ENCODE assay signal across 13 cellular contexts in the genomic region with DNA sequence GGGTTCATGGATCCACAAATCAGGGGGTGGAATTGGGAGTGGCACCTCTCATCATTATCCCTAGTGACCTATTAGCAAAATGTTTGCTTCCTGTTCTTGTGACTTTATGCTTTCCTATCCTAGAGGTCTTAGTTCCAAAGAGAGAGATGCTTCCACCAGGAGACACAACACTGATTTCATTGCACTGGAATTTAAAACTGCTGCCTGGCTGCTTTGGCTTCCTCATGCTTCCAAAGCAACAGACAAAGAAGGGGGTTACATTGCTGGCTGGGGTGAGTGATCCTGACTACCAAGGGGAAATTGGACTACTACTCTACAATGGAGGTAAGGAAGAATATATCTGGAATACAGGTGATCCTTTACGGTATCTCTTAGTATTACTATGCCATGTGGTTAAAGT.
"Had no signal": no experiment of that assay in that cellular context is flagged by ENCODE, and none has a peak within 500 bp of the region (broad histone marks: within the 10 kb centered on the region; RNA-seq: fewer than 3 reads in every experiment).

No MANE protein-coding gene starts in this region.

- H3K4me3 ChIP-seq: prostate gland, right lobe of liver had no signal

- H3K36me3 ChIP-seq: prostate gland, right lobe of liver had no signal

- ATAC-seq: left cardiac atrium; natural killer cell treated with Interleukin-12 subunit alpha and Interleukin-12 subunit beta and Interleukin-15 and Interleukin-18, amount 100 ng/mL, for 72 hours; right lobe of liver; T-helper 17 cell had no signal

- DNase-seq: activated B cell treated with CpG ODN at 0.5 μM for 24 hours; activated CD4-positive, alpha-beta T cell treated with anti-CD3 and anti-CD28 coated beads, Interleukin-2, amount 10 ng/mL, durations not matched to agents 7 days and 5 days; activated T-cell treated with anti-CD3 and anti-CD28 coated beads, Interleukin-2, amount 50 U/mL, for 1 hour; hippocampal formation; left cardiac atrium; occipital lobe; right lobe of liver; stimulated activated CD4-positive, alpha-beta T cell treated with anti-CD3 and anti-CD28 coated beads, Interleukin-12 subunit alpha, Interleukin-12 subunit beta, amount 100 ng/mL, for 4 hours; stimulated activated naive CD4-positive, alpha-beta T cell treated with Interleukin-2 at 50 U/mL for 16 hours; T-helper 17 cell; trophoblast cell had no signal

- H3K27ac ChIP-seq: prostate gland, right lobe of liver had no signal

- H3K27me3 ChIP-seq: right lobe of liver had no signal

- H3K4me1 ChIP-seq: prostate gland, right lobe of liver had no signal

- H3K9me3 ChIP-seq: prostate gland, right lobe of liver had no signal
